In genomic region chr1:47436979-47437517, GRCh38 we compare ENCODE assay signal across 8 cellular contexts. TPM values are rescaled to one million over a fixed set of nuclear protein-coding genes. Genes with fewer than 3 reads are reported as not detected.
DNase-seq lines count a peak whose midpoint lies in the region; ATAC-seq and TF ChIP-seq lines count a peak whose summit lies in the region.

No MANE protein-coding gene starts in this region.

- H3K36me3 ChIP-seq in IMR-90 (ENCODE audit: control insufficient read depth, insufficient read depth, low read length), result no peaks in the 10 kb centered on the region
- no peaks in the 10 kb centered on the region for H3K36me3 ChIP-seq in adrenal gland (replicated peaks in 1 of 2)

- H3K23ac ChIP-seq in IMR-90 (ENCODE audit: low read depth, low read length), result peak overlapping the region; percentile 86; the same call in 1 of the 2 replicates

- H3K79me1 ChIP-seq in IMR-90 (ENCODE audit: low read depth in 1 of 2, low read length in 2 of 2), result peaks cover 4 to 18% of the 10 kb centered on the region in 2 experiments; a peak in 2 of 4 replicates

- H2BK20ac ChIP-seq in IMR-90 (ENCODE audit: low read depth, low read length), result no peak overlapping the region

- dilution Hi-C loops in IMR-90 (cut with HindIII; ENCODE audit: low sequenced_read_pairs, unreplicated experiment), result no loop called here

- TF ChIP-seq CTCF in IMR-90 (conservative IDR thresholded peaks at IDR 0.05; ENCODE audit: low read depth, low read length) (0 out of 2 replicates have a peak, but pooled peaks have one; percentile 2), adrenal gland (IDR thresholded peaks at IDR 0.05) (no peak)

- H3K27ac ChIP-seq in IMR-90 (ENCODE audit: insufficient read depth, low read length), result peak overlapping the region; percentile 23; the same call in 1 of the 2 replicates
- H3K27ac ChIP-seq in adrenal gland, result peak overlapping the region in 4 of 5 donors; percentile 65 to 92 (median 80)

- TF ChIP-seq POLR2A in IMR-90 (IDR thresholded peaks at IDR 0.05; ENCODE audit: low read depth, low read length) (no peak; the same call in 1 of the 2 replicates), adrenal gland (IDR thresholded peaks at IDR 0.05) (no peak)

- peak overlapping the region; percentile 43 for H3K9ac ChIP-seq in IMR-90 (ENCODE audit: low read depth, low read length)

- H3K4me1 ChIP-seq in IMR-90 (ENCODE audit: control insufficient read depth, insufficient read depth, low read length), result peaks cover 5% of the 10 kb centered on the region
- H3K4me1 ChIP-seq in adrenal gland (replicated peaks in 1 of 2), result peaks cover 0 to 27% of the 10 kb centered on the region in 2 donors

- no peaks in the 10 kb centered on the region for H3K9me1 ChIP-seq in IMR-90 (ENCODE audit: insufficient read depth, low read length)

- peak overlapping the region; percentile 93 for H2AFZ ChIP-seq in IMR-90 (replicated peaks; ENCODE audit: low read length, poor library complexity)

- intact Hi-C loops in IMR-90 (cut with micrococcal nuclease), result loop anchor here (1.0 to 10.0 kb wide), 4 partner anchors 48 to 273 kb away; partner anchors contain the start of gene CMPK1
- intact Hi-C loops in adrenal gland (cut with DNase I), result loop anchor here in 1 of 2 donors (10.0 kb wide), 1 partner anchor 252 kb away; no protein-coding TSS in a partner anchor

- in situ Hi-C loops in IMR-90 (cut with MboI; ENCODE audit: low sequenced_read_pairs), result no loop called here

- H3K9me3 ChIP-seq in IMR-90 (ENCODE audit: control insufficient read depth, insufficient read depth, low read length) (0 out of 2 replicates have a peak, but pooled peaks cover 2% of the 10 kb centered on the region), adrenal gland (replicated peaks in 1 of 3) (no peaks in the 10 kb centered on the region), iPS-18c (ENCODE audit: control insufficient read depth, insufficient read depth, low read length) (no peaks in the 10 kb centered on the region)

- H3K56ac ChIP-seq in IMR-90 (ENCODE audit: extremely low read depth, insufficient read depth, low read length), result 0 out of 2 replicates have a peak overlapping the region, but pooled peaks have one; percentile 69

- no peak overlapping the region for H2BK5ac ChIP-seq in IMR-90 (ENCODE audit: low read depth, low read length, poor library complexity, severe bottlenecking)

- H3K4me3 ChIP-seq in IMR-90 (ENCODE audit: insufficient read depth, low read depth, low read length), result peak overlapping the region; percentile 74
- H3K4me3 ChIP-seq in adrenal gland, result peak overlapping the region in 2 of 4 donors; percentile 52 to 74
- peak overlapping the region; percentile 71 for H3K4me3 ChIP-seq in iPS-18c (ENCODE audit: insufficient read depth, low read depth, low read length)

- no TSS peak for BruUV-seq in IMR-90 (replicated peaks; lab: Mats Ljungman, UMichigan)

- CTCF ChIA-PET in IMR-90 (lab: Yijun Ruan, JAX), result interaction anchor here (0.6 to 3.0 kb wide), 25 partner anchors 11 to 669 kb away, joined by 3 to 32 read pairs (median 4); partner anchors contain the start of gene CMPK1

- WGBS in IMR-90 (ENCODE audit: extremely low coverage in 2 of 2, insufficient read length in 1 of 2), 2 experiments, result 1% methylated on average over 30 of the region's 55 CpGs; no CpG with 5 or more reads in 1 of the 2 experiments
- 0 to 1% (median 0%) methylated on average over 9 to 55 of the region's 55 CpGs for WGBS in adrenal gland, 4 donors

- H4K8ac ChIP-seq in IMR-90 (ENCODE audit: low read depth in 2 of 2, low read length in 2 of 2), result peak overlapping the region; percentile 77 to 85; a peak in 2 of 4 replicates

- H2BK15ac ChIP-seq in IMR-90 (ENCODE audit: low read depth, low read length), result no peak overlapping the region

- H4K91ac ChIP-seq in IMR-90 (ENCODE audit: insufficient read depth, low read depth, low read length), result no peak overlapping the region

- H3K14ac ChIP-seq in IMR-90 (replicated peaks; ENCODE audit: low read depth, low read length), result peak overlapping the region; percentile 55; the same call in 1 of the 2 replicates

- H3K4ac ChIP-seq in IMR-90 (ENCODE audit: low read depth, low read length), result peak overlapping the region; percentile 69; the same call in 1 of the 2 replicates

- ATAC-seq in GM21717 (IDR thresholded peaks at IDR 0.05; ENCODE audit: unreplicated experiment) (peak; percentile 31), IMR-90 (ENCODE audit: low read depth) (peak; percentile 22)
- peak; percentile 7 for ATAC-seq in stimulated activated naive CD8-positive, alpha-beta T cell treated with anti-CD3 and anti-CD28 coated beads, Interleukin-15, Interleukin-2, amounts not matched to agents 100 U/mL and 50 U/mL, for 24 hours

- peak overlapping the region; percentile 12; the same call in 1 of the 2 replicates for H2BK120ac ChIP-seq in IMR-90 (ENCODE audit: low read depth, low read length)

- POLR2A ChIA-PET in IMR-90 (lab: Charles Lee; ENCODE audit: unreplicated experiment), result no interaction called here

- DNase-seq in NCI-H82 (lab: John Stamatoyannopoulos, UW), result peak; percentile 55
- no peak for DNase-seq in NCI-H82 treated with DMSO at 0.1 percent for 48 hours (lab: John Stamatoyannopoulos, UW; ENCODE audit: unreplicated experiment)
- DNase-seq in IMR-90, result peak; percentile 29
- peak in 1 of 7 donors; percentile 22 for DNase-seq in adrenal gland
- peak; percentile 45 for DNase-seq in stimulated activated naive CD8-positive, alpha-beta T cell treated with anti-CD3 and anti-CD28 coated beads, Interleukin-15, Interleukin-2, amounts not matched to agents 100 U/mL and 50 U/mL, for 24 hours
- DNase-seq in effector CD4-positive, alpha-beta T cell, result no peak

- peaks cover 39% of the 10 kb centered on the region for H3K27me3 ChIP-seq in IMR-90 (ENCODE audit: control insufficient read depth, insufficient read depth, low read length)
- H3K27me3 ChIP-seq in adrenal gland, result peaks cover 56% of the 10 kb centered on the region

- peak overlapping the region; percentile 89 for H3K4me2 ChIP-seq in IMR-90 (ENCODE audit: low read depth, low read length)

- H4K5ac ChIP-seq in IMR-90 (ENCODE audit: low read depth, low read length), result no peak overlapping the region

- H3K18ac ChIP-seq in IMR-90 (ENCODE audit: low read depth, low read length), result no peak overlapping the region

- H2AK9ac ChIP-seq in IMR-90 (replicated peaks; ENCODE audit: low read depth, low read length, poor library complexity), result peak overlapping the region; percentile 90

- no peaks in the 10 kb centered on the region; the same call in 1 of the 2 replicates for H4K20me1 ChIP-seq in IMR-90 (ENCODE audit: insufficient read depth, low read length)

- TF ChIP-seq RAD21 in IMR-90 (IDR thresholded peaks at IDR 0.05; ENCODE audit: low read length), result no peak

- no peak overlapping the region for H2AK5ac ChIP-seq in IMR-90 (ENCODE audit: low read depth, low read length)

TF ChIP-seq in IMR-90, 13 proteins besides CTCF, POLR2A, EP300 and RAD21:
- no peak for TF ChIP-seq BHLHE40 (IDR thresholded peaks at IDR 0.05; ENCODE audit: low read depth, low read length)
- TF ChIP-seq CHD1 (IDR thresholded peaks at IDR 0.05; ENCODE audit: low read depth, low read length), result no peak
- TF ChIP-seq CEBPB (IDR thresholded peaks at IDR 0.05; ENCODE audit: low read depth, low read length), result no peak
- TF ChIP-seq NFE2L2 (IDR thresholded peaks at IDR 0.05; ENCODE audit: low read depth, low read length), result no peak
- TF ChIP-seq RCOR1 (IDR thresholded peaks at IDR 0.05; ENCODE audit: insufficient replicate concordance, low read length), result no peak
- peak; percentile 16; the same call in 1 of the 2 replicates for TF ChIP-seq MAZ (IDR thresholded peaks at IDR 0.05; ENCODE audit: borderline replicate concordance, low read depth, low read length)

RNA-seq across cellular contexts. Expression of gene FOXD2, which starts 0.8 kb away (rescaled TPM):
- under 0.01 TPM in 2 replicates for total RNA-seq in IMR-90 (2012; rRNA removed)
- 0.03 and 0.04 TPM in 2 replicates for polyA plus RNA-seq in IMR-90 (2012; rRNA removed)
- polyA plus RNA-seq in IMR-90 (2012; cell fraction: cytosol; rRNA removed), result 0.03 and 0.10 TPM in 2 replicates
- polyA plus RNA-seq in IMR-90 (2012; cell fraction: nucleus; rRNA removed; ENCODE audit: low replicate concordance), result 0.10 and 0.17 TPM in 2 replicates
- 1 to 10 TPM in 5 of 8 donors, under 1 TPM in 3; 0.53 to 3.3 (median 1.3) TPM for total RNA-seq in adrenal gland
- under 1 TPM; 0.31 to 0.40 (median 0.32) TPM for polyA plus RNA-seq in adrenal gland

RNA-seq across cellular contexts. Expression of gene FOXE3, which starts 21.0 kb away (rescaled TPM):
- total RNA-seq in IMR-90 (2012; rRNA removed), result not detected in 2 replicates
- polyA plus RNA-seq in IMR-90 (2012; rRNA removed), result 0.12 TPM in 1 of 2 replicates, not detected in the other
- polyA plus RNA-seq in IMR-90 (2012; cell fraction: cytosol; rRNA removed), result 0.03 and 0.13 TPM in 2 replicates
- 0.03 and 0.18 TPM in 2 replicates for polyA plus RNA-seq in IMR-90 (2012; cell fraction: nucleus; rRNA removed; ENCODE audit: low replicate concordance)
- total RNA-seq in adrenal gland, result not detected
- under 1 TPM in 1 of 3 donors, not detected in 2; 0.07 TPM for polyA plus RNA-seq in adrenal gland

Comparison
In these comparisons a context has a peak if more than half of its experiments do, and no peak if none do; other contexts are left out.
1. DNase-seq: peak in NCI-H82 (single experiment), IMR-90 (single experiment) and stimulated activated naive CD8-positive, alpha-beta T cell treated with anti-CD3 and anti-CD28 coated beads, Interleukin-15, Interleukin-2, amounts not matched to agents 100 U/mL and 50 U/mL, for 24 hours (single experiment); none in NCI-H82 treated with DMSO at 0.1 percent for 48 hours (single experiment) and effector CD4-positive, alpha-beta T cell (single experiment).
2. Peak in every context shown above with its lines, with median percentiles within 50 percentile points of each other: ATAC-seq.